ENCODE assay signal across 8 cellular contexts in the genomic region with DNA sequence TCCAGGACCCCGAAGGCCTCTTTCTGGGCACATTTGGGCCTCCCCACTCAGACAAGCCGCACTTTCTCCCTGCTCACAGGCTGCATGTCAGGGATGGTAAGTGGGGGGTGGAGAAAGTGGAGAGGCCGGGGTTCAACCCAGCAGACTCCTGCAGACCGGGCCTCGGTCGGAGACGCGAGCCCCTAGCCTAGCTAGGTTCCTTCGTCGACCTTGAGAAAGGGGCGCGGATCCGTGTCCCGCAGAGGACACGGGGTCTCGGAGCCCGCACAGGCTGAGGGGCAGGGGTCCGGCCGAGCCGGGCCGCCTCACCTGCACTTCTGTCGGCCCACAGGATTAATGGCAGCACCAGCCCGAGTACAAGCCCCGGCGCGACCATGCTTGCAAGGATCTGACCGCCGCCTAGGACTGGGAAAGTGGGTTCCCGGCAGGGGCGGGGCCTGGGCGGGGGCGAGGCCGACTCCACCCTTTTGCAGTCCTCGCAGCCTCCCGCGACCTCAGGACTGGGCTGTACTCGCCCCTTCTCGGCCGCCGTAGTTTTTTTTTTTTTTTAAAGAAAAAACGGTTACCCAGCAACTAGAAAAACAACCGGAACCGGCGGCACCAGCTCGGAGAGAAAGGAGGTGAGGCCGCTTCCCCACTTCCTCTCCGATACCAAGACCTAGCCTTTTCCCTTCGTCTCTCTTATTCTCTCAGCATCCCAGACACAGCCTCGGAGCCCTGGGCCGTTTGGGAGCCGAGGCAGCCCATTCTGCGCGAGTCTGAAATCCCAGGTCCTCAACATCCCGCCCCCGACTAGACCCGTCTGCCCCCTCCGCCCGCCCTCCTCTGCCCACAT. TPM values are rescaled to one million over a fixed set of nuclear protein-coding genes. Genes with fewer than 3 reads are reported as not detected.
A peak's percentile ranks its signal among the peaks of the same experiment; 100 is the strongest.
DNase-seq lines count a peak whose midpoint lies in the region; ATAC-seq lines count a peak whose summit lies in the region.

A gene with protein sequence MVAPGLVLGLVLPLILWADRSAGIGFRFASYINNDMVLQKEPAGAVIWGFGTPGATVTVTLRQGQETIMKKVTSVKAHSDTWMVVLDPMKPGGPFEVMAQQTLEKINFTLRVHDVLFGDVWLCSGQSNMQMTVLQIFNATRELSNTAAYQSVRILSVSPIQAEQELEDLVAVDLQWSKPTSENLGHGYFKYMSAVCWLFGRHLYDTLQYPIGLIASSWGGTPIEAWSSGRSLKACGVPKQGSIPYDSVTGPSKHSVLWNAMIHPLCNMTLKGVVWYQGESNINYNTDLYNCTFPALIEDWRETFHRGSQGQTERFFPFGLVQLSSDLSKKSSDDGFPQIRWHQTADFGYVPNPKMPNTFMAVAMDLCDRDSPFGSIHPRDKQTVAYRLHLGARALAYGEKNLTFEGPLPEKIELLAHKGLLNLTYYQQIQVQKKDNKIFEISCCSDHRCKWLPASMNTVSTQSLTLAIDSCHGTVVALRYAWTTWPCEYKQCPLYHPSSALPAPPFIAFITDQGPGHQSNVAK (minus strand): TSS at position 407 of the 835 bp plus-strand sequence. CDS start 31 bp downstream, at position 376.
A gene (plus strand): TSS at position 572 of the 835 bp plus-strand sequence. CDS start 1,361 bp downstream, outside the sequence.

- H3K36me3 ChIP-seq in HUES48 (ENCODE audit: control insufficient read depth, insufficient read depth, low read length), result no peaks in the 10 kb centered on the region

- H3K27me3 ChIP-seq in HUES48 (ENCODE audit: control insufficient read depth, insufficient read depth, low read length) (peaks cover 36% of the 10 kb centered on the region), mononuclear cell (ENCODE audit: insufficient read depth, low read length) (no peaks in the 10 kb centered on the region)

- peak; percentile 90 for ATAC-seq in GM21390 (IDR thresholded peaks at IDR 0.05; ENCODE audit: unreplicated experiment)

- H3K4me1 ChIP-seq in HUES48 (ENCODE audit: control insufficient read depth, insufficient read depth, low read length) (0 out of 2 replicates have a peak, but pooled peaks cover 6% of the 10 kb centered on the region), mononuclear cell (ENCODE audit: insufficient read depth, low read length) (peaks cover 28% of the 10 kb centered on the region)

- DNase-seq in D341Med (ENCODE audit: low spot score) (peak; percentile 95), OCI-M2 (lab: John Stamatoyannopoulos, UW; ENCODE audit: unreplicated experiment) (peak; percentile 40), epithelial cell of prostate (ENCODE audit: low read depth, low spot score) (peak; percentile 88)
- DNase-seq in activated T-cell treated with anti-CD3 and anti-CD28 coated beads, Interleukin-2, amount 50 U/mL, for 1 hour, result peak; percentile 81
- peak; percentile 85 to 87 for DNase-seq in stimulated activated CD8-positive, alpha-beta memory T cell treated with anti-CD3 and anti-CD28 coated beads, Interleukin-2, amount 100 ng/mL, for 48 hours (ENCODE audit: low read depth in 2 of 2)

- peak within 1 kb of the TSS; percentile 83 for H3K27ac ChIP-seq in HUES48 (ENCODE audit: low read depth, low read length)
- H3K27ac ChIP-seq in epithelial cell of prostate, result peak within 1 kb of the TSS; percentile 23

- H3K4me3 ChIP-seq in HUES48 (ENCODE audit: low read depth, low read length), result peak within 1 kb of the TSS; percentile 94
- peak within 1 kb of the TSS; percentile 63 for H3K4me3 ChIP-seq in mononuclear cell (ENCODE audit: low read length)

- H3K9ac ChIP-seq in HUES48 (ENCODE audit: low read depth, low read length), result peak within 1 kb of the TSS; percentile 75

- H3K9me3 ChIP-seq in HUES48 (ENCODE audit: control insufficient read depth, insufficient read depth, low read length) (no peaks in the 10 kb centered on the region), mononuclear cell (ENCODE audit: low read depth, low read length) (no peaks in the 10 kb centered on the region)

RNA-seq across cellular contexts. Expression of the first gene that starts in this region (rescaled TPM):
- total RNA-seq in mononuclear cell, result 4.3 TPM

RNA-seq across cellular contexts. Expression of the second gene that starts in this region (rescaled TPM):
- 1.7 TPM for total RNA-seq in mononuclear cell

Comparison
In these comparisons a context has a peak if more than half of its experiments do, and no peak if none do; other contexts are left out.
1. Peak in every context shown above with its lines: DNase-seq, ATAC-seq, H3K4me3 ChIP-seq and H3K27ac ChIP-seq.
2. DNase-seq: peak in every context shown above with its lines; median percentile 95 in D341Med; 88 in epithelial cell of prostate; 86 in stimulated activated CD8-positive, alpha-beta memory T cell treated with anti-CD3 and anti-CD28 coated beads, Interleukin-2, amount 100 ng/mL, for 48 hours; 81 in activated T-cell treated with anti-CD3 and anti-CD28 coated beads, Interleukin-2, amount 50 U/mL, for 1 hour; 40 in OCI-M2.